ENCODE assay signal across 1 cellular context in genomic region chr17:82309656-82310570, GRCh38.
TF ChIP-seq lines count a peak whose summit lies in the region.

No MANE protein-coding gene starts in this region.

TF ChIP-seq in HepG2, 621 proteins besides CTCF, POLR2A, EP300 and RAD21 (continued from another document and continues in another):
- TF ChIP-seq MAZ (IDR thresholded peaks at IDR 0.05; ENCODE audit: borderline replicate concordance, low read depth, low read length) (peak; percentile 25; the same call in 1 of the 2 replicates), MAZ (CRISPR knock-in tag; IDR thresholded peaks at IDR 0.05; ENCODE audit: low read depth) (0 out of 2 replicates have a peak, but pooled peaks have one; percentile 37), ZNF580 (CRISPR knock-in tag; IDR thresholded peaks at IDR 0.05; ENCODE audit: borderline replicate concordance, low read depth) (0 out of 2 replicates have a peak, but pooled peaks have one; percentile 50), ZNF160 (CRISPR knock-in tag; IDR thresholded peaks at IDR 0.05) (no peak), DMAP1 (CRISPR knock-in tag; IDR thresholded peaks at IDR 0.05) (peak; percentile 81), MIER2 (CRISPR knock-in tag; IDR thresholded peaks at IDR 0.05) (no peak; the same call in 1 of the 2 replicates), NAIF1 (CRISPR knock-in tag; IDR thresholded peaks at IDR 0.05; ENCODE audit: borderline replicate concordance) (no peak), JDP2 (CRISPR knock-in tag; IDR thresholded peaks at IDR 0.05; ENCODE audit: borderline replicate concordance) (no peak), ZNF296 (CRISPR knock-in tag; conservative IDR thresholded peaks at IDR 0.05) (peak; percentile 58; the same call in 1 of the 2 replicates), PHF8 (CRISPR knock-in tag; IDR thresholded peaks at IDR 0.05) (no peak), THRA (CRISPR knock-in tag; IDR thresholded peaks at IDR 0.05; ENCODE audit: borderline replicate concordance) (peak; percentile 58; the same call in 1 of the 2 replicates), ZNF451 (CRISPR knock-in tag; IDR thresholded peaks at IDR 0.05) (peak; percentile 68; the same call in 1 of the 2 replicates), SOX13 (IDR thresholded peaks at IDR 0.05) (no peak; the same call in 1 of the 2 replicates), SOX13 (CRISPR knock-in tag; conservative IDR thresholded peaks at IDR 0.05 in 1 of 2, IDR thresholded peaks at IDR 0.05 in 1 of 2) (peak in 1 of 2 experiments; percentile 43; a peak in 2 of 4 replicates), MXI1 (IDR thresholded peaks at IDR 0.05; ENCODE audit: borderline replicate concordance, low read depth, low read length) (peak; percentile 37; the same call in 1 of the 3 replicates), DZIP1 (CRISPR knock-in tag; IDR thresholded peaks at IDR 0.05) (no peak), ZFP82 (CRISPR knock-in tag; IDR thresholded peaks at IDR 0.05; ENCODE audit: borderline replicate concordance) (no peak), ZNF879 (CRISPR knock-in tag; IDR thresholded peaks at IDR 0.05) (no peak), GLI4 (CRISPR knock-in tag; IDR thresholded peaks at IDR 0.05; ENCODE audit: borderline replicate concordance) (no peak), ZNF883 (CRISPR knock-in tag; IDR thresholded peaks at IDR 0.05; ENCODE audit: not compliant biosample characterization) (no peak), ZMYM2 (CRISPR knock-in tag; IDR thresholded peaks at IDR 0.05) (peak; percentile 68), WIZ (CRISPR knock-in tag; IDR thresholded peaks at IDR 0.05) (no peak; the same call in 1 of the 2 replicates), ZBTB20 (CRISPR knock-in tag; IDR thresholded peaks at IDR 0.05; ENCODE audit: borderline replicate concordance, low read depth) (peak; percentile 73; the same call in 1 of the 2 replicates), ATF3 (CRISPR knock-in tag; IDR thresholded peaks at IDR 0.05) (no peak), E2F5 (CRISPR knock-in tag; conservative IDR thresholded peaks at IDR 0.05) (no peak), NR2F6 (IDR thresholded peaks at IDR 0.05) (peak; percentile 39; the same call in 1 of the 2 replicates), NR2F6 (CRISPR knock-in tag; IDR thresholded peaks at IDR 0.05) (peak; percentile 50; the same call in 1 of the 2 replicates), KLF11 (CRISPR knock-in tag; IDR thresholded peaks at IDR 0.05) (peak; percentile 76; the same call in 1 of the 2 replicates), PHF5A (CRISPR knock-in tag; IDR thresholded peaks at IDR 0.05; ENCODE audit: low read depth, unreplicated experiment) (no peak), ZBTB7B (CRISPR knock-in tag; IDR thresholded peaks at IDR 0.05) (peak; percentile 81), MAFG (CRISPR knock-in tag; IDR thresholded peaks at IDR 0.05) (no peak), BRCA1 (CRISPR knock-in tag; IDR thresholded peaks at IDR 0.05) (no peak), ZHX1 (CRISPR knock-in tag; IDR thresholded peaks at IDR 0.05; ENCODE audit: low read depth) (no peak), ERF (CRISPR knock-in tag; IDR thresholded peaks at IDR 0.05) (no peak), ZBTB8A (CRISPR knock-in tag; IDR thresholded peaks at IDR 0.05; ENCODE audit: borderline replicate concordance, low read depth) (no peak), JUN (CRISPR knock-in tag; IDR thresholded peaks at IDR 0.05) (no peak), ZSCAN20 (CRISPR knock-in tag; IDR thresholded peaks at IDR 0.05; ENCODE audit: borderline replicate concordance) (no peak), RARG (CRISPR knock-in tag; IDR thresholded peaks at IDR 0.05; ENCODE audit: low read depth) (no peak), ZNF354B (CRISPR knock-in tag; IDR thresholded peaks at IDR 0.05) (no peak), RAD51 (IDR thresholded peaks at IDR 0.05; ENCODE audit: borderline replicate concordance) (no peak), ZFP36L2 (CRISPR knock-in tag; IDR thresholded peaks at IDR 0.05) (no peak), ZNF770 (CRISPR knock-in tag; IDR thresholded peaks at IDR 0.05) (peak; percentile 44; the same call in 1 of the 2 replicates), YY1 (IDR thresholded peaks at IDR 0.05; ENCODE audit: insufficient read depth, insufficient replicate concordance, low read depth, low read length) (no peak), NONO (IDR thresholded peaks at IDR 0.05) (no peak), NONO (CRISPR knock-in tag; conservative IDR thresholded peaks at IDR 0.05) (peak; percentile 92), ZNF607 (CRISPR knock-in tag; IDR thresholded peaks at IDR 0.05; ENCODE audit: borderline replicate concordance) (no peak), IKZF5 (CRISPR knock-in tag; IDR thresholded peaks at IDR 0.05) (peak; percentile 65; the same call in 1 of the 2 replicates), KDM5A (IDR thresholded peaks at IDR 0.05; ENCODE audit: borderline replicate concordance, low read length) (no peak), TARDBP (CRISPR knock-in tag; IDR thresholded peaks at IDR 0.05) (no peak), NKX3-1 (CRISPR knock-in tag; IDR thresholded peaks at IDR 0.05) (no peak), IRF9 (CRISPR knock-in tag; IDR thresholded peaks at IDR 0.05; ENCODE audit: borderline replicate concordance) (0 out of 2 replicates have a peak, but pooled peaks have one; percentile 24), MTF2 (CRISPR knock-in tag; IDR thresholded peaks at IDR 0.05; ENCODE audit: borderline replicate concordance) (no peak), ZNF124 (CRISPR knock-in tag; IDR thresholded peaks at IDR 0.05) (no peak), MYNN (CRISPR knock-in tag; IDR thresholded peaks at IDR 0.05; ENCODE audit: low read depth) (no peak), DNMT1 (CRISPR knock-in tag; IDR thresholded peaks at IDR 0.05) (no peak), ZSCAN5A (CRISPR knock-in tag; IDR thresholded peaks at IDR 0.05; ENCODE audit: borderline replicate concordance) (no peak), ZNF274 (CRISPR knock-in tag; IDR thresholded peaks at IDR 0.05) (no peak), ZNF205 (CRISPR knock-in tag; IDR thresholded peaks at IDR 0.05) (0 out of 2 replicates have a peak, but pooled peaks have one; percentile 22), FOXA3 (CRISPR knock-in tag; IDR thresholded peaks at IDR 0.05) (0 out of 2 replicates have a peak, but pooled peaks have one; percentile 41), ZBTB38 (CRISPR knock-in tag; IDR thresholded peaks at IDR 0.05) (peak; percentile 73; the same call in 1 of the 2 replicates), ZC3H4 (CRISPR knock-in tag; IDR thresholded peaks at IDR 0.05; ENCODE audit: borderline replicate concordance) (no peak), HES4 (CRISPR knock-in tag; IDR thresholded peaks at IDR 0.05; ENCODE audit: borderline replicate concordance) (peak; percentile 13; the same call in 1 of the 2 replicates), CHCHD3 (CRISPR knock-in tag; IDR thresholded peaks at IDR 0.05) (peak; percentile 71; the same call in 1 of the 2 replicates)
